ENCODE assay signal across 21 cellular contexts in the genomic region with DNA sequence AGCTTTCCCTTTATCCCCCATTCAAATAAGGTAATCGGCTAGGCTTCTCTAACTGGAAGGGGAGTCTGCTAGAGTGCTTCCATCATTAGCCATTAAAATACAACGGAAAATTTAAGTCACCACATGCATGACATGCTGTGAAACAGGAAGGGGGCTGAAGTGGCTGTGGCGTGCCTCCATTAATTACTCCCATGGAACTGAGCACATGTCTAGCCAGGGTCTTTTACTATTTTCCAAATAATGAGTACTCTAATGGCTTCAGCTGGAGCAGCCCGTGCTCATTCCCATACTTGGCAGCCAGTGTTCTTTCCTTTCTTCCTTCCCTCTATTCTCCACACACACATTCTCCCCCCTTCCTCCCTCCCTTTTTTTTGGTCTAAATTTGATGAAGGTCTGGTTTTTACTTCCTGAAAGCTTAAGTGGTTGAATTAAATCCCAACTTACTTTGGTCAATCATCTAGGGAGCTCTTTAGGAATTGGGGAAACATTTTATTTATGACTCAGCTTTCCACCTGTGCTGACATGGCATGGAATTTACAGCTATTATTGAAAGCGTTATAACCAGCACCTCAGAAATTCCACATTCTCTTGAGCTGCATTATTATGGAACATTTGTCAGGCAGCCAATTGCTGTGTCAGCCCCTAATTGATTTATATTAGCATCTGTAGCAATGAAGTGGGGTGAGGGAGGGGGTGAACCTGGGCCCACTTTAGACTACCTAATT.
DNase-seq lines count a peak whose midpoint lies in the region; ATAC-seq, FAIRE-seq and TF ChIP-seq lines count a peak whose summit lies in the region.
"Had no signal": no experiment of that assay in that cellular context is flagged by ENCODE, and none has a peak within 500 bp of the region (broad histone marks: within the 10 kb centered on the region; RNA-seq: fewer than 3 reads in every experiment).

No MANE protein-coding gene starts in this region.

- no peak for ATAC-seq in CD4-positive, alpha-beta T cell (ENCODE audit: poor library complexity)
- ATAC-seq: activated CD8-positive, alpha-beta T cell treated with anti-CD3 and anti-CD28 coated beads, Interleukin-2, amount 10 ng/mL, durations not matched to agents 7 days and 5 days; activated naive CD4-positive, alpha-beta T cell treated with anti-CD3 and anti-CD28 coated beads, Interleukin-2, amount 50 U/mL, for 72 hours; activated T-cell treated with anti-CD3 and anti-CD28 coated beads, Interleukin-2, amount 50 U/mL, for 72 hours; heart right ventricle had no signal

- H3K4me2 ChIP-seq in endothelial cell of umbilical vein (ENCODE audit: insufficient read depth, low read length), result no peak overlapping the region

- no peak for FAIRE-seq in endothelial cell of umbilical vein (lab: Jason Lieb, UNC)
- FAIRE-seq: GM19239 had no signal

- H3K79me2 ChIP-seq in endothelial cell of umbilical vein (ENCODE audit: control insufficient read depth, insufficient read depth, low read length), result no peaks in the 10 kb centered on the region

- H3K27ac Mint-ChIP-seq in activated T-cell treated with anti-CD3 and anti-CD28 coated beads, Interleukin-2, amount 50 U/mL, for 24 hours, result no peak overlapping the region
- H3K27ac Mint-ChIP-seq in CD4-positive, alpha-beta T cell, result no peak overlapping the region
- H3K27ac Mint-ChIP-seq: activated CD8-positive, alpha-beta T cell treated with anti-CD3 and anti-CD28 coated beads, Interleukin-2, amount 10 ng/mL, durations not matched to agents 7 days and 5 days; activated naive CD4-positive, alpha-beta T cell treated with anti-CD3 and anti-CD28 coated beads, Interleukin-2, amount 50 U/mL, for 72 hours; activated T-cell treated with anti-CD3 and anti-CD28 coated beads, Interleukin-2, amount 50 U/mL, for 72 hours; progenitor cell of endocrine pancreas had no signal

- H3K9me3 ChIP-seq in endothelial cell of umbilical vein (replicated peaks; ENCODE audit: control insufficient read depth, insufficient read depth, low read length), result no peaks in the 10 kb centered on the region
- H3K9me3 ChIP-seq in CD4-positive, alpha-beta T cell (ENCODE audit: control insufficient read depth, low read length), result no peaks in the 10 kb centered on the region
- H3K9me3 ChIP-seq: BE2C, heart right ventricle, thoracic aorta had no signal

- intact Hi-C loops in endothelial cell of umbilical vein (cut with micrococcal nuclease), result no loop called here
- intact Hi-C loops in CD4-positive, alpha-beta T cell (cut with DNase I, micrococcal nuclease), result no loop called here

- H3K4me1 ChIP-seq in endothelial cell of umbilical vein (ENCODE audit: control insufficient read depth, extremely low read depth, insufficient read depth, low read length), result no peaks in the 10 kb centered on the region
- H3K4me1 ChIP-seq: BE2C, heart right ventricle had no signal

- no peak overlapping the region for H3K9ac ChIP-seq in endothelial cell of umbilical vein (replicated peaks; ENCODE audit: extremely low read depth, insufficient read depth, low read length)

- peaks cover 0 to 2% of the 10 kb centered on the region in 2 experiments for H3K27me3 ChIP-seq in endothelial cell of umbilical vein (ENCODE audit: control insufficient read depth in 2 of 2, insufficient read depth in 2 of 2, low read length in 2 of 2)
- H3K27me3 ChIP-seq in CD4-positive, alpha-beta T cell (ENCODE audit: control insufficient read depth, insufficient read depth, low read length), result no peaks in the 10 kb centered on the region
- H3K27me3 ChIP-seq: brain microvascular endothelial cell, heart right ventricle had no signal

- POLR2A ChIA-PET in endothelial cell of umbilical vein (lab: Charles Lee), result no interaction called here
- POLR2A ChIA-PET in CD4-positive, alpha-beta T cell (lab: Charles Lee), result no interaction called here

- no TSS peak for BruUV-seq in endothelial cell of umbilical vein (replicated peaks; lab: Mats Ljungman, UMichigan)

- H3K9me1 ChIP-seq in endothelial cell of umbilical vein (replicated peaks; ENCODE audit: control insufficient read depth, extremely low read depth, insufficient read depth, low read length), result no peaks in the 10 kb centered on the region

- H3K27me3 Mint-ChIP-seq in activated T-cell treated with anti-CD3 and anti-CD28 coated beads, Interleukin-2, amount 50 U/mL, for 24 hours, result no peaks in the 10 kb centered on the region
- H3K27me3 Mint-ChIP-seq in CD4-positive, alpha-beta T cell, result no peaks in the 10 kb centered on the region
- H3K27me3 Mint-ChIP-seq: progenitor cell of endocrine pancreas had no signal

- peaks cover 7% of the 10 kb centered on the region for H3K9me3 Mint-ChIP-seq in activated T-cell treated with anti-CD3 and anti-CD28 coated beads, Interleukin-2, amount 50 U/mL, for 24 hours
- peaks cover 5% of the 10 kb centered on the region for H3K9me3 Mint-ChIP-seq in CD4-positive, alpha-beta T cell
- H3K9me3 Mint-ChIP-seq: nephron had no signal

- H3K27ac ChIP-seq in endothelial cell of umbilical vein (ENCODE audit: insufficient read depth, low read depth, low read length), result no peak overlapping the region
- H3K27ac ChIP-seq in CD4-positive, alpha-beta T cell (ENCODE audit: low read depth, low read length), result no peak overlapping the region
- H3K27ac ChIP-seq: brain microvascular endothelial cell, heart right ventricle, thoracic aorta had no signal

- dilution Hi-C loops in endothelial cell of umbilical vein (cut with MboI; ENCODE audit: extremely low pct_ligation_motif_present, low sequenced_read_pairs), result no loop called here

- no peaks in the 10 kb centered on the region for H3K36me3 ChIP-seq in endothelial cell of umbilical vein (ENCODE audit: control insufficient read depth in 2 of 2, extremely low read depth in 1 of 2, insufficient read depth in 2 of 2, low read length in 2 of 2)
- H3K36me3 ChIP-seq: BE2C, brain microvascular endothelial cell, heart right ventricle, thoracic aorta had no signal

- CTCF ChIA-PET in endothelial cell of umbilical vein (lab: Charles Lee), result interaction anchor here (0.6 to 1.0 kb wide), 4 partner anchors 11 to 317 kb away, joined by 3 to 4 read pairs (median 3); no protein-coding TSS in a partner anchor
- CTCF ChIA-PET in CD4-positive, alpha-beta T cell (lab: Charles Lee), result no interaction called here

- no peak for TF ChIP-seq CTCF in endothelial cell of umbilical vein (IDR thresholded peaks at IDR 0.05; ENCODE audit: extremely low read depth in 1 of 2, insufficient read depth in 1 of 2, low read depth in 1 of 2, low read length in 2 of 2)
- TF ChIP-seq CTCF in CD4-positive, alpha-beta T cell (IDR thresholded peaks at IDR 0.05), result no peak

- no peak overlapping the region for H3K4me3 Mint-ChIP-seq in activated T-cell treated with anti-CD3 and anti-CD28 coated beads, Interleukin-2, amount 50 U/mL, for 24 hours
- no peak overlapping the region for H3K4me3 Mint-ChIP-seq in CD4-positive, alpha-beta T cell
- H3K4me3 Mint-ChIP-seq: activated CD8-positive, alpha-beta T cell treated with anti-CD3 and anti-CD28 coated beads, Interleukin-2, amount 10 ng/mL, durations not matched to agents 7 days and 5 days; activated T-cell treated with anti-CD3 and anti-CD28 coated beads, Interleukin-2, amount 50 U/mL, for 72 hours; nephron had no signal

- no peak overlapping the region for H3K4me3 ChIP-seq in endothelial cell of umbilical vein (replicated peaks in 1 of 3; ENCODE audit: insufficient read depth in 1 of 3, low read depth in 1 of 3, low read length in 3 of 3)
- H3K4me3 ChIP-seq: heart right ventricle, thoracic aorta had no signal

- no peaks in the 10 kb centered on the region for H4K20me1 ChIP-seq in endothelial cell of umbilical vein (replicated peaks; ENCODE audit: control insufficient read depth, extremely low read depth, insufficient read depth, low read length)

- no peaks in the 10 kb centered on the region for H3K4me1 Mint-ChIP-seq in activated T-cell treated with anti-CD3 and anti-CD28 coated beads, Interleukin-2, amount 50 U/mL, for 24 hours (ENCODE audit: low read depth)
- H3K4me1 Mint-ChIP-seq in CD4-positive, alpha-beta T cell (ENCODE audit: low read depth), result no peaks in the 10 kb centered on the region
- H3K4me1 Mint-ChIP-seq: nephron had no signal

- no peak overlapping the region for H2AFZ ChIP-seq in endothelial cell of umbilical vein (ENCODE audit: low read depth, low read length)

- DNase-seq in NCI-H1105 (lab: John Stamatoyannopoulos, UW) (peak; percentile 43), NCI-H748 (lab: John Stamatoyannopoulos, UW; ENCODE audit: unreplicated experiment) (peak; percentile 77), endothelial cell of umbilical vein (ENCODE audit: low read depth, low spot score) (peak; percentile 65), NCI-H146 treated with DMSO at 0.1 percent for 48 hours (lab: John Stamatoyannopoulos, UW; ENCODE audit: unreplicated experiment) (no peak), T1000 (lab: John Stamatoyannopoulos, UW) (no peak)
- DNase-seq in activated T-cell treated with anti-CD3 and anti-CD28 coated beads, Interleukin-2, amount 50 U/mL, for 24 hours, result no peak
- no peak for DNase-seq in CD4-positive, alpha-beta T cell
- DNase-seq: activated CD8-positive, alpha-beta T cell treated with anti-CD3 and anti-CD28 coated beads, Interleukin-2, amount 10 ng/mL, durations not matched to agents 7 days and 5 days; activated T-cell treated with anti-CD3 and anti-CD28 coated beads, Interleukin-2, amount 50 U/mL, for 72 hours; BE2C; brain microvascular endothelial cell; H7; heart right ventricle; islet precursor cell; Karpas-422; NCI-H1930 had no signal

- H3K36me3 Mint-ChIP-seq in activated T-cell treated with anti-CD3 and anti-CD28 coated beads, Interleukin-2, amount 50 U/mL, for 24 hours (ENCODE audit: low read depth), result no peaks in the 10 kb centered on the region
- no peaks in the 10 kb centered on the region for H3K36me3 Mint-ChIP-seq in CD4-positive, alpha-beta T cell (ENCODE audit: low read depth)
- H3K36me3 Mint-ChIP-seq: activated naive CD4-positive, alpha-beta T cell treated with anti-CD3 and anti-CD28 coated beads, Interleukin-2, amount 50 U/mL, for 72 hours had no signal

- TF ChIP-seq POLR2A in endothelial cell of umbilical vein (IDR thresholded peaks at IDR 0.05; ENCODE audit: low read depth, low read length), result no peak

TF ChIP-seq in endothelial cell of umbilical vein, 7 proteins besides CTCF, POLR2A, EP300 and RAD21:
- no peak for TF ChIP-seq POLR2AphosphoS5 (IDR thresholded peaks at IDR 0.05; ENCODE audit: insufficient read depth, low read depth, low read length)
- TF ChIP-seq, protein P1, sequence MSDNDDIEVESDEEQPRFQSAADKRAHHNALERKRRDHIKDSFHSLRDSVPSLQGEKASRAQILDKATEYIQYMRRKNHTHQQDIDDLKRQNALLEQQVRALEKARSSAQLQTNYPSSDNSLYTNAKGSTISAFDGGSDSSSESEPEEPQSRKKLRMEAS (IDR thresholded peaks at IDR 0.05; ENCODE audit: insufficient read depth, insufficient read length), result no peak
- TF ChIP-seq FOS (IDR thresholded peaks at IDR 0.05; ENCODE audit: borderline replicate concordance, insufficient read depth, low read length), result no peak
- peak; percentile 2 for TF ChIP-seq JUN (IDR thresholded peaks at IDR 0.05; ENCODE audit: borderline replicate concordance, insufficient read depth, insufficient read length, low read depth)

Comparison
In these comparisons a context has a peak if more than half of its experiments do, and no peak if none do; other contexts are left out.
1. DNase-seq: peak in NCI-H1105 (single experiment), NCI-H748 (single experiment) and endothelial cell of umbilical vein (single experiment); none in NCI-H146 treated with DMSO at 0.1 percent for 48 hours (single experiment), activated T-cell treated with anti-CD3 and anti-CD28 coated beads, Interleukin-2, amount 50 U/mL, for 24 hours (single experiment), CD4-positive, alpha-beta T cell (0 of 10) and T1000 (single experiment).